In genomic region chr11:66694732-66695207, GRCh38 we compare ENCODE assay signal across 8 cellular contexts. TPM values are rescaled to one million over a fixed set of nuclear protein-coding genes. Genes with fewer than 3 reads are reported as not detected.
DNase-seq lines count a peak whose midpoint lies in the region; ATAC-seq and TF ChIP-seq lines count a peak whose summit lies in the region.

No MANE protein-coding gene starts in this region.

- peak; percentile 65 to 88 (median 80) for DNase-seq in CD8-positive, alpha-beta T cell
- DNase-seq in NCI-H226 (peak; percentile 90), breast epithelium (ENCODE audit: low spot score in 2 of 2) (peak; percentile 90 to 93), iPS-NIHi7 (ENCODE audit: extremely low spot score) (peak; percentile 92)
- peak; percentile 66 to 71 for DNase-seq in stimulated activated CD4-positive, alpha-beta T cell treated with anti-CD3 and anti-CD28 coated beads, Interleukin-15, amount 100 ng/mL, for 1 hour (ENCODE audit: low read depth in 1 of 2, low spot score in 1 of 2)

- no peaks in the 10 kb centered on the region for H3K4me1 Mint-ChIP-seq in CD8-positive, alpha-beta T cell (ENCODE audit: low read depth)

- peak; percentile 93 for TF ChIP-seq CTCF in CD8-positive, alpha-beta T cell (IDR thresholded peaks at IDR 0.05)
- TF ChIP-seq CTCF in VCaP (conservative IDR thresholded peaks at IDR 0.05): peak; percentile 100
- TF ChIP-seq CTCF in breast epithelium (IDR thresholded peaks at IDR 0.05): peak; percentile 85 to 99 (median 92)

- H3K9me3 ChIP-seq in CD8-positive, alpha-beta T cell (ENCODE audit: low read length): no peaks in the 10 kb centered on the region
- no peaks in the 10 kb centered on the region for H3K9me3 ChIP-seq in breast epithelium

- H3K4me1 ChIP-seq in CD8-positive, alpha-beta T cell (ENCODE audit: insufficient read depth, low read length): no peaks in the 10 kb centered on the region
- H3K4me1 ChIP-seq in breast epithelium: no peaks in the 10 kb centered on the region

- no peaks in the 10 kb centered on the region for H3K27me3 ChIP-seq in CD8-positive, alpha-beta T cell (ENCODE audit: insufficient read depth, low read length)
- no peaks in the 10 kb centered on the region for H3K27me3 ChIP-seq in breast epithelium

- no peak overlapping the region for H3K4me3 ChIP-seq in CD8-positive, alpha-beta T cell (ENCODE audit: low read depth, low read length)
- no peak overlapping the region for H3K4me3 ChIP-seq in breast epithelium

- no peak overlapping the region for H3K27ac ChIP-seq in CD8-positive, alpha-beta T cell (ENCODE audit: low read depth, low read length)
- H3K27ac ChIP-seq in VCaP (peak overlapping the region; percentile 54), breast epithelium (peak overlapping the region in 1 of 2 donors; percentile 43)

- no peak overlapping the region for H3K4me3 Mint-ChIP-seq in CD8-positive, alpha-beta T cell

- CTCF ChIA-PET in CD8-positive, alpha-beta T cell (lab: Charles Lee): interaction anchor here (0.6 to 5.2 kb wide), 31 partner anchors 8 to 550 kb away, joined by 3 to 53 read pairs (median 4); partner anchors contain the start of genes CTSF and RCE1

- ATAC-seq in CD8-positive, alpha-beta T cell: peak; percentile 95
- peak; percentile 57 for ATAC-seq in HG02759 (IDR thresholded peaks at IDR 0.05; ENCODE audit: unreplicated experiment)
- ATAC-seq in GM19467 (IDR thresholded peaks at IDR 0.05; ENCODE audit: unreplicated experiment): no peak

- H3K27me3 Mint-ChIP-seq in CD8-positive, alpha-beta T cell (ENCODE audit: low read depth): no peaks in the 10 kb centered on the region

- no peaks in the 10 kb centered on the region for H3K36me3 ChIP-seq in CD8-positive, alpha-beta T cell (ENCODE audit: insufficient read depth, low read length)
- no peaks in the 10 kb centered on the region for H3K36me3 ChIP-seq in breast epithelium

- POLR2A ChIA-PET in CD8-positive, alpha-beta T cell (lab: Charles Lee): interaction anchor here (0.6 kb wide), 1 partner anchor 133 kb away, joined by 6 read pairs; no protein-coding TSS in a partner anchor

- no peak for TF ChIP-seq POLR2A in breast epithelium (IDR thresholded peaks at IDR 0.05)

- no peak overlapping the region for H3K27ac Mint-ChIP-seq in CD8-positive, alpha-beta T cell

- no peaks in the 10 kb centered on the region for H3K36me3 Mint-ChIP-seq in CD8-positive, alpha-beta T cell

- H3K9me3 Mint-ChIP-seq in CD8-positive, alpha-beta T cell: no peaks in the 10 kb centered on the region

- intact Hi-C loops in CD8-positive, alpha-beta T cell (cut with DNase I, micrococcal nuclease): loop anchor here (1.0 to 2.0 kb wide), 4 partner anchors 140 to 376 kb away; no protein-coding TSS in a partner anchor
- intact Hi-C loops in breast epithelium (cut with DNase I; ENCODE audit: low total_unique reads): loop anchor here (5.0 kb wide), 2 partner anchors 133 to 1722 kb away; partner anchors contain the start of gene MAJIN

RNA-seq across cellular contexts. Expression of gene RBM4B, which starts 17.1 kb away (rescaled TPM):
- 1 to 10 TPM; 5.4 to 5.6 TPM for total RNA-seq in CD8-positive, alpha-beta T cell
- 10 to 100 TPM; 14.9 to 43.8 (median 25.9) TPM for total RNA-seq in breast epithelium

RNA-seq across cellular contexts. Expression of gene SPTBN2, which starts 34.2 kb away (rescaled TPM):
- total RNA-seq in CD8-positive, alpha-beta T cell: not detected
- 10 to 100 TPM in 2 of 3 donors, 1 to 10 TPM in 1; 1.1 to 28.7 (median 27.2) TPM for total RNA-seq in breast epithelium

RNA-seq across cellular contexts. Expression of gene RBM4, which starts 56.3 kb away (rescaled TPM):
- total RNA-seq in CD8-positive, alpha-beta T cell: 100 to 1,000 TPM; 183 to 191 TPM
- total RNA-seq in breast epithelium: 10 to 100 TPM; 73.9 to 98.3 (median 81.0) TPM
